8 cellular contexts compared by ENCODE assay signal in the genomic region with DNA sequence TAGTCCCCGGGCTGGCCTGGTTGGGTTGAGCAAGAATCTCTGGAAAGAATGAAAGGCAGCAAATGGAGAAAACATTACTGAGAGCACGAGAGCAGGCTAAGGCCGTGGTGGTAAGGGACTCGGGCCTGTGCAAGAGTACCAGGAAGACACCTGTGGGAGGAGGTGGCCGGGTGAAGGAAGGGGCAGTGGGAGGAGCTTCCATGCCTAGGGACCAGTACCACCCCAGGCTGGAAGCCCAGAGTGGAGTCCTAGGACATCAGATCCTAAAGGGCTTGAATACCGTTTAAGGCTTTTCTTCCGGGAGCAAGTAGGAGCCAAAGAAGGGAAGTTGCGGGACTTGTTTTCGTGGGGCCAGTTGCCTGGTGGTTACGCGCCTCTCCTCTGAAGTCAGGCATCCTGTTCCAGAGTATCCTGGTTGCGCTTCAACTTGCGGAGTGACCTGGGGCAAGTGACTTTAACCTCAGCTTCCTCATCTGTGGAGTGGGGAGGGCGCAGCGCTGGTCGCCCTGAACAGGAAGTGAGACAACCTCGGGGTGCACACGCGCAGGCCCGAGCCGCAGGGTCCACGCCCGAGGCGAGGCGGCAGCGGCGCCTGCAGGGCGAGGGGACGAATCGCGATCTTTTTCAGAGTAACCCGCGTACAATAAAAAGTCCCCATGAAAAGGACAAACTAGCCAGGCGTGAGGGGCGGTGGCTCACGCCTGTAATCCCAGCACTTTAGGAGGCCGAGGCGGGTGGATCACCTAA.
DNase-seq lines count a peak whose midpoint lies in the region; ATAC-seq lines count a peak whose summit lies in the region.

No MANE protein-coding gene starts in this region.

- no peaks in the 10 kb centered on the region for H3K9me3 Mint-ChIP-seq in central memory CD8-positive, alpha-beta T cell

- peak; percentile 76 for ATAC-seq in GM18511 (IDR thresholded peaks at IDR 0.05; ENCODE audit: unreplicated experiment)
- peak; percentile 53 for ATAC-seq in HG03064 (IDR thresholded peaks at IDR 0.05; ENCODE audit: low read depth, unreplicated experiment)
- peak; percentile 73 for ATAC-seq in central memory CD8-positive, alpha-beta T cell (replicated peaks; ENCODE audit: extremely low read depth, poor library complexity, severe bottlenecking)

- DNase-seq in 8988T (peak; percentile 96), NCI-H2196 (lab: John Stamatoyannopoulos, UW; ENCODE audit: unreplicated experiment) (peak; percentile 89), kidney glomerular epithelial cell (lab: John Stamatoyannopoulos, UW) (peak; percentile 66)
- peak; percentile 58 for DNase-seq in activated CD4-positive, CD25-positive, alpha-beta regulatory T cell treated with anti-CD3 and anti-CD28 coated beads, Interleukin-2, amount 50 U/mL, for 16 hours (ENCODE audit: low read depth, low spot score)
- peak; percentile 56 to 68 for DNase-seq in central memory CD8-positive, alpha-beta T cell (ENCODE audit: low spot score in 2 of 2)
- peak; percentile 60 to 68 for DNase-seq in stimulated activated CD4-positive, alpha-beta T cell treated with anti-CD3 and anti-CD28 coated beads, Interleukin-15, amount 100 ng/mL, for 48 hours (ENCODE audit: low read depth in 2 of 2)

- H3K36me3 Mint-ChIP-seq in central memory CD8-positive, alpha-beta T cell (ENCODE audit: insufficient read depth) = peaks cover 24% of the 10 kb centered on the region

- peak overlapping the region; percentile 88 for H3K27ac Mint-ChIP-seq in central memory CD8-positive, alpha-beta T cell (ENCODE audit: low read depth)

- peaks cover 41% of the 10 kb centered on the region for H3K4me1 Mint-ChIP-seq in central memory CD8-positive, alpha-beta T cell

- H3K4me3 Mint-ChIP-seq in central memory CD8-positive, alpha-beta T cell = peak overlapping the region; percentile 89

- no peaks in the 10 kb centered on the region for H3K27me3 Mint-ChIP-seq in central memory CD8-positive, alpha-beta T cell

Comparison
In these comparisons a context has a peak if more than half of its experiments do, and no peak if none do; other contexts are left out.
1. Peak in every context shown above with its lines: DNase-seq and ATAC-seq.